Comparison of ENCODE assay signal across 1 cellular context in genomic region chr5:181260720-181261319, GRCh38.
TF ChIP-seq lines count a peak whose summit lies in the region.

TRIM52 (minus strand) TSS chr5:181261143; CDS start chr5:181260813, 330 bp downstream.

TF ChIP-seq in K562, 482 proteins besides CTCF, POLR2A, EP300 and RAD21 (continued from another document):
- TF ChIP-seq AFF1 (IDR thresholded peaks at IDR 0.05; ENCODE audit: low read depth in 1 of 2, partially characterized antibody in 2 of 2) (no peak), TFE3 (CRISPR knock-in tag; IDR thresholded peaks at IDR 0.05) (0 out of 2 replicates have a peak, but pooled peaks have one; percentile 1), PRPF4 (IDR thresholded peaks at IDR 0.05; ENCODE audit: insufficient read depth, low read depth, low read length, poor library complexity, severe bottlenecking) (no peak), TCF7 (IDR thresholded peaks at IDR 0.05; ENCODE audit: borderline replicate concordance) (peak; percentile 70; the same call in 1 of the 2 replicates), ZNF212 (CRISPR knock-in tag; IDR thresholded peaks at IDR 0.05) (no peak), TEAD2 (tag; IDR thresholded peaks at IDR 0.05) (no peak), NFIX (CRISPR knock-in tag; IDR thresholded peaks at IDR 0.05; ENCODE audit: low read depth) (no peak), ZNF512 (tag; IDR thresholded peaks at IDR 0.05) (no peak), CBX8 (IDR thresholded peaks at IDR 0.05; ENCODE audit: borderline replicate concordance, extremely low read depth, low read depth, low read length, poor library complexity, severe bottlenecking) (no peak), FOXA1 (IDR thresholded peaks at IDR 0.05; ENCODE audit: borderline replicate concordance) (no peak), STAT6 (CRISPR knock-in tag; IDR thresholded peaks at IDR 0.05) (no peak), MTA1 (IDR thresholded peaks at IDR 0.05; ENCODE audit: borderline replicate concordance) (peak; percentile 97), ZBED1 (IDR thresholded peaks at IDR 0.05) (0 out of 2 replicates have a peak, but pooled peaks have one; percentile 67), TCFL5 (CRISPR knock-in tag; conservative IDR thresholded peaks at IDR 0.05) (no peak), ETS1 (conservative IDR thresholded peaks at IDR 0.05; ENCODE audit: control insufficient read depth, low read depth, low read length) (peak; percentile 65; the same call in 1 of the 2 replicates), MED1 (CRISPR knock-in tag; IDR thresholded peaks at IDR 0.05; ENCODE audit: borderline replicate concordance) (no peak), ETV5 (CRISPR knock-in tag; IDR thresholded peaks at IDR 0.05; ENCODE audit: low read depth) (peak; percentile 58; the same call in 1 of the 2 replicates), NKRF (IDR thresholded peaks at IDR 0.05; ENCODE audit: borderline replicate concordance) (peak; percentile 94), ZNF551 (CRISPR knock-in tag; IDR thresholded peaks at IDR 0.05) (no peak), ZNF57 (CRISPR knock-in tag; IDR thresholded peaks at IDR 0.05) (no peak), CBFA2T2 (conservative IDR thresholded peaks at IDR 0.05) (no peak), IRF1 (CRISPR knock-in tag; IDR thresholded peaks at IDR 0.05; ENCODE audit: borderline replicate concordance) (no peak), NCOA6 (IDR thresholded peaks at IDR 0.05) (no peak), CXXC5 (CRISPR knock-in tag; IDR thresholded peaks at IDR 0.05) (peak; percentile 88), ZNF318 (IDR thresholded peaks at IDR 0.05; ENCODE audit: borderline replicate concordance in 1 of 2, low read depth in 1 of 2) (no peak), RFX1 (IDR thresholded peaks at IDR 0.05) (no peak), ZBTB17 (CRISPR knock-in tag; IDR thresholded peaks at IDR 0.05) (no peak), COPS2 (conservative IDR thresholded peaks at IDR 0.05) (no peak), POLR2AphosphoS5 (IDR thresholded peaks at IDR 0.05; ENCODE audit: control insufficient read depth, insufficient read depth, low read depth, low read length) (peak; percentile 68; the same call in 1 of the 2 replicates), HNRNPL (IDR thresholded peaks at IDR 0.05; ENCODE audit: low read depth, low read length) (no peak), MAFG (tag; conservative IDR thresholded peaks at IDR 0.05) (no peak), DACH1 (IDR thresholded peaks at IDR 0.05; ENCODE audit: partially characterized antibody) (no peak)
